ENCODE assay signal across 24 cellular contexts in the genomic region with DNA sequence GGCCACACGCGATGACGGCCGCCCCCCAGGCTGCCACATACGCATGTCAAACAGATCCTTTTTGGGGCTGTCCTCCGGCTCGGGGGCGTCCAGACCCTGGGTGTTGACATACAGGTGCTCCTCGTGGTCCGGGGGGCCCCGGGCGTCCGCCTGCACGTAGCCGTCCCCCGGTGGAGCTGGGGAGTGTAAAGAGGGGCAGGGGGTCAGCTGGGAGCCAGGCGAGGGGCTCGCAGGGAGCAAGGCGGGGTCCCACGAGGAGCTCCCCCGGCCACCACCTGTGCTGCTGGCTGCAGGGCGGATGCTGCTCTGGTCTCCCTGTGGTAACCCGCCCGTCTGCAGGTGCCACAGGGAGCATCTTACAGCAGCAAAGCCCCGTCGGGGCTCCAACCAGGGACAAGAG. TPM values are rescaled to one million over a fixed set of nuclear protein-coding genes. Genes with fewer than 3 reads are reported as not detected.
A peak's percentile ranks its signal among the peaks of the same experiment; 100 is the strongest.
DNase-seq lines count a peak whose midpoint lies in the region; ATAC-seq and TF ChIP-seq lines count a peak whose summit lies in the region.
"Had no signal": no experiment of that assay in that cellular context is flagged by ENCODE, and none has a peak within 500 bp of the region (broad histone marks: within the 10 kb centered on the region; RNA-seq: fewer than 3 reads in every experiment).

No MANE protein-coding gene starts in this region.

- ATAC-seq in Right ventricle myocardium superior (ENCODE audit: poor library complexity) (no peak), natural killer cell (no peak), esophagus mucosa (peak; percentile 15), GM18520 (IDR thresholded peaks at IDR 0.05; ENCODE audit: unreplicated experiment) (no peak)
- ATAC-seq in natural killer cell treated with Interleukin-12 subunit alpha and Interleukin-12 subunit beta and Interleukin-15 and Interleukin-18, amount 100 ng/mL, for 72 hours: no peak
- ATAC-seq: A549 had no signal

- CTCF ChIA-PET in CD8-positive, alpha-beta memory T cell (lab: Charles Lee): no interaction called here

- intact Hi-C loops in Right ventricle myocardium superior (cut with DNase I) (no loop called here), natural killer cell (cut with micrococcal nuclease) (no loop called here)

- no peak overlapping the region for H3K4me3 ChIP-seq in right atrium auricular region
- no peak overlapping the region for H3K4me3 ChIP-seq in CD8-positive, alpha-beta memory T cell (ENCODE audit: low read length)
- H3K4me3 ChIP-seq: A549; BLaER1 treated with 17β-estradiol and CSF1 and Interleukin-3, amounts not matched to agents 10 nM and 100 nM had no signal

- POLR2A ChIA-PET in CD8-positive, alpha-beta memory T cell (lab: Charles Lee): no interaction called here

- H3K9me3 ChIP-seq in right atrium auricular region: no peaks in the 10 kb centered on the region
- no peaks in the 10 kb centered on the region for H3K9me3 ChIP-seq in CD8-positive, alpha-beta memory T cell (ENCODE audit: low read length)
- H3K9me3 ChIP-seq: A549, BE2C had no signal

- no peaks in the 10 kb centered on the region for H3K4me1 Mint-ChIP-seq in natural killer cell treated with Interleukin-12 subunit alpha and Interleukin-12 subunit beta and Interleukin-15 and Interleukin-18, amount 100 ng/mL, for 72 hours (ENCODE audit: low read depth in 2 of 2)
- no peaks in the 10 kb centered on the region for H3K4me1 Mint-ChIP-seq in natural killer cell
- H3K4me1 Mint-ChIP-seq in CD8-positive, alpha-beta memory T cell: no peaks in the 10 kb centered on the region

- no peak overlapping the region for H3K27ac ChIP-seq in right atrium auricular region
- H3K27ac ChIP-seq in CD8-positive, alpha-beta memory T cell (ENCODE audit: low read depth, low read length): no peak overlapping the region
- H3K27ac ChIP-seq: A549; BLaER1 treated with 17β-estradiol and CSF1 and Interleukin-3, amounts not matched to agents 10 nM and 100 nM had no signal

- no peaks in the 10 kb centered on the region for H3K27me3 ChIP-seq in right atrium auricular region
- H3K27me3 ChIP-seq in CD8-positive, alpha-beta memory T cell (ENCODE audit: insufficient read depth, low read length, poor library complexity, severe bottlenecking): no peaks in the 10 kb centered on the region
- H3K27me3 ChIP-seq: BE2C; BLaER1 treated with 17β-estradiol and CSF1 and Interleukin-3, amounts not matched to agents 10 nM and 100 nM had no signal

- no peaks in the 10 kb centered on the region for H3K4me1 ChIP-seq in right atrium auricular region
- no peaks in the 10 kb centered on the region for H3K4me1 ChIP-seq in CD8-positive, alpha-beta memory T cell (ENCODE audit: insufficient read depth, low read length)
- H3K4me1 ChIP-seq: A549, BE2C had no signal

- TF ChIP-seq CTCF in right atrium auricular region (IDR thresholded peaks at IDR 0.05): no peak
- TF ChIP-seq CTCF in natural killer cell (IDR thresholded peaks at IDR 0.05): no peak

- no peaks in the 10 kb centered on the region for H3K9me3 Mint-ChIP-seq in natural killer cell treated with Interleukin-12 subunit alpha and Interleukin-12 subunit beta and Interleukin-15 and Interleukin-18, amount 100 ng/mL, for 72 hours
- no peaks in the 10 kb centered on the region for H3K9me3 Mint-ChIP-seq in natural killer cell
- no peaks in the 10 kb centered on the region for H3K9me3 Mint-ChIP-seq in CD8-positive, alpha-beta memory T cell
- H3K9me3 Mint-ChIP-seq: CD4-positive, alpha-beta T cell had no signal

- H3K27me3 Mint-ChIP-seq in natural killer cell treated with Interleukin-12 subunit alpha and Interleukin-12 subunit beta and Interleukin-15 and Interleukin-18, amount 100 ng/mL, for 72 hours: no peaks in the 10 kb centered on the region
- no peaks in the 10 kb centered on the region for H3K27me3 Mint-ChIP-seq in natural killer cell (ENCODE audit: low read depth in 2 of 2)
- peaks cover 0 to 4% of the 10 kb centered on the region in 2 donors for H3K27me3 Mint-ChIP-seq in CD8-positive, alpha-beta memory T cell
- H3K27me3 Mint-ChIP-seq: CD4-positive, alpha-beta T cell had no signal

- peaks cover 5% of the 10 kb centered on the region for H3K36me3 ChIP-seq in right atrium auricular region
- no peaks in the 10 kb centered on the region for H3K36me3 ChIP-seq in CD8-positive, alpha-beta memory T cell (ENCODE audit: insufficient read depth, low read length)
- H3K36me3 ChIP-seq: BE2C; BLaER1 treated with 17β-estradiol and CSF1 and Interleukin-3, amounts not matched to agents 10 nM and 100 nM had no signal

- H3K36me3 Mint-ChIP-seq in natural killer cell treated with Interleukin-12 subunit alpha and Interleukin-12 subunit beta and Interleukin-15 and Interleukin-18, amount 100 ng/mL, for 72 hours: no peaks in the 10 kb centered on the region
- H3K36me3 Mint-ChIP-seq in natural killer cell: no peaks in the 10 kb centered on the region
- no peaks in the 10 kb centered on the region for H3K36me3 Mint-ChIP-seq in CD8-positive, alpha-beta memory T cell
- H3K36me3 Mint-ChIP-seq: CD14-positive monocyte had no signal

- H3K27ac Mint-ChIP-seq in natural killer cell treated with Interleukin-12 subunit alpha and Interleukin-12 subunit beta and Interleukin-15 and Interleukin-18, amount 100 ng/mL, for 72 hours: no peak overlapping the region
- no peak overlapping the region for H3K27ac Mint-ChIP-seq in natural killer cell
- H3K27ac Mint-ChIP-seq in CD8-positive, alpha-beta memory T cell: no peak overlapping the region
- H3K27ac Mint-ChIP-seq: CD4-positive, alpha-beta T cell had no signal

- peak; percentile 31 for DNase-seq in Right ventricle myocardium superior
- DNase-seq in right atrium auricular region (ENCODE audit: low spot score): no peak
- DNase-seq in natural killer cell treated with Interleukin-12 subunit alpha and Interleukin-12 subunit beta and Interleukin-15 and Interleukin-18, amount 100 ng/mL, for 72 hours (ENCODE audit: low spot score): peak; percentile 39
- no peak for DNase-seq in natural killer cell
- no peak for DNase-seq in CD8-positive, alpha-beta memory T cell
- DNase-seq: 8988T; ACHN; AML-193; BE2C; Calu3; CD4-positive, alpha-beta T cell; COR-L47; DMS53; DMS79 treated with DMSO at 0.1 percent for 48 hours; GF-D8; GOT3; H7; HCEC 1CT had no signal

- no peak overlapping the region for H3K4me3 Mint-ChIP-seq in natural killer cell treated with Interleukin-12 subunit alpha and Interleukin-12 subunit beta and Interleukin-15 and Interleukin-18, amount 100 ng/mL, for 72 hours
- no peak overlapping the region for H3K4me3 Mint-ChIP-seq in natural killer cell
- no peak overlapping the region for H3K4me3 Mint-ChIP-seq in CD8-positive, alpha-beta memory T cell
- H3K4me3 Mint-ChIP-seq: CD14-positive monocyte; CD4-positive, alpha-beta T cell had no signal

RNA-seq across cellular contexts. Expression of a gene that starts 16.1 kb away (rescaled TPM):
- total RNA-seq in Right ventricle myocardium superior (1.7 TPM), right atrium auricular region (under 1 TPM; 0.26 to 0.55 TPM), natural killer cell (not detected), esophagus mucosa (0.16 TPM)
- total RNA-seq in natural killer cell treated with Interleukin-12 subunit alpha and Interleukin-12 subunit beta and Interleukin-15 and Interleukin-18, amount 100 ng/mL, for 72 hours: not detected
- total RNA-seq in CD8-positive, alpha-beta memory T cell: not detected
- not detected for polyA plus RNA-seq in CD8-positive, alpha-beta memory T cell
- total RNA-seq: CD4-positive, alpha-beta T cell; Daoy had no signal
- polyA plus RNA-seq: CD14-positive monocyte had no signal

RNA-seq across cellular contexts. Expression of a gene that starts 35.8 kb away (rescaled TPM):
- 8.8 TPM for total RNA-seq in Right ventricle myocardium superior
- total RNA-seq in right atrium auricular region: 10 to 100 TPM in 1 of 2 donors, 1 to 10 TPM in 1; 9.6 to 26.8 TPM
- under 1 TPM in 1 of 2 donors, not detected in 1; 0.67 TPM for total RNA-seq in natural killer cell treated with Interleukin-12 subunit alpha and Interleukin-12 subunit beta and Interleukin-15 and Interleukin-18, amount 100 ng/mL, for 72 hours
- total RNA-seq in natural killer cell: under 1 TPM in 1 of 3 donors, not detected in 2; 0.75 TPM
- total RNA-seq in esophagus mucosa: 1.7 TPM
- total RNA-seq in CD8-positive, alpha-beta memory T cell: under 1 TPM; 0.11 to 0.13 TPM
- polyA plus RNA-seq in CD8-positive, alpha-beta memory T cell: not detected
- polyA plus RNA-seq: CD14-positive monocyte had no signal

Comparison
In these comparisons a context has a peak if more than half of its experiments do, and no peak if none do; other contexts are left out.
1. DNase-seq: peak in Right ventricle myocardium superior (single experiment) and natural killer cell treated with Interleukin-12 subunit alpha and Interleukin-12 subunit beta and Interleukin-15 and Interleukin-18, amount 100 ng/mL, for 72 hours (single experiment); none in right atrium auricular region (single experiment), natural killer cell (single experiment) and CD8-positive, alpha-beta memory T cell (0 of 5).